Comparison of ENCODE assay signal across 15 cellular contexts in genomic region chr11:111308140-111308539, GRCh38. TPM values are rescaled to one million over a fixed set of nuclear protein-coding genes. Genes with fewer than 3 reads are reported as not detected.
A peak's percentile ranks its signal among the peaks of the same experiment; 100 is the strongest.
DNase-seq lines count a peak whose midpoint lies in the region; ATAC-seq and TF ChIP-seq lines count a peak whose summit lies in the region.
"Had no signal": no experiment of that assay in that cellular context is flagged by ENCODE, and none has a peak within 500 bp of the region (broad histone marks: within the 10 kb centered on the region; RNA-seq: fewer than 3 reads in every experiment).

No MANE protein-coding gene starts in this region.

- 21% methylated on average over 7 of the region's 7 CpGs for WGBS in liver

- no peak overlapping the region for H3K4me3 Mint-ChIP-seq in GM23338

- no peaks in the 10 kb centered on the region for H3K27me3 ChIP-seq in liver (ENCODE audit: control insufficient read depth in 4 of 4, insufficient read depth in 4 of 4, low read length in 3 of 4)
- no peaks in the 10 kb centered on the region for H3K27me3 ChIP-seq in GM23338 (ENCODE audit: insufficient read depth)

- peak; percentile 91 for DNase-seq in DMS 273 treated with DMSO at 0.1 percent for 48 hours (lab: John Stamatoyannopoulos, UW)
- peak; percentile 60 for DNase-seq in NCI-H1694 (lab: John Stamatoyannopoulos, UW)
- DNase-seq in NCI-H748 treated with DMSO at 0.1 percent for 48 hours (lab: John Stamatoyannopoulos, UW) = peak; percentile 21
- DNase-seq in MV-4-11 (lab: John Stamatoyannopoulos, UW) = no peak
- DNase-seq in GM23338 (ENCODE audit: low spot score) = no peak
- DNase-seq in NOMO-1 (lab: John Stamatoyannopoulos, UW; ENCODE audit: unreplicated experiment in 2 of 2) = no peak
- no peak for DNase-seq in stimulated activated CD4-positive, alpha-beta T cell treated with anti-CD3 and anti-CD28 coated beads, Interleukin-4, amount 100 ng/mL, for 4 hours
- DNase-seq: activated CD4-positive, alpha-beta T cell treated with anti-CD3 and anti-CD28 coated beads for 48 hours; activated effector memory CD4-positive, alpha-beta T cell treated with anti-CD3 and anti-CD28 coated beads, Interleukin-2, amount 50 U/mL, for 16 hours; NCI-H226; stimulated activated CD4-positive, alpha-beta T cell treated with anti-CD3 and anti-CD28 coated beads, Interleukin-15, amount 100 ng/mL, for 24 hours had no signal

- H3K4me3 ChIP-seq in liver (ENCODE audit: low read depth in 1 of 3, low read length in 3 of 3) = no peak overlapping the region
- H3K4me3 ChIP-seq in GM23338 = no peak overlapping the region

- H3F3A ChIP-seq in GM23338 (replicated peaks; ENCODE audit: low read depth) = no peaks in the 10 kb centered on the region

- no peaks in the 10 kb centered on the region for H3K79me2 ChIP-seq in GM23338 (replicated peaks; ENCODE audit: insufficient read depth)

- H2AFZ ChIP-seq in GM23338 = no peak overlapping the region

- TF ChIP-seq RAD21 in liver (IDR thresholded peaks at IDR 0.05) = peak; percentile 43 to 58

- no peak overlapping the region for H3K27ac Mint-ChIP-seq in GM23338

- no peaks in the 10 kb centered on the region for H3K36me3 ChIP-seq in liver (ENCODE audit: control insufficient read depth in 4 of 4, insufficient read depth in 3 of 4, low read depth in 1 of 4, low read length in 3 of 4)
- H3K36me3 ChIP-seq in GM23338 (ENCODE audit: insufficient read depth) = no peaks in the 10 kb centered on the region

- H3K9me3 Mint-ChIP-seq in GM23338 = no peaks in the 10 kb centered on the region

- H3K4me1 ChIP-seq in liver (ENCODE audit: control insufficient read depth in 4 of 4, insufficient read depth in 4 of 4, low read length in 3 of 4) (peaks cover 2 to 18% (median 14%) of the 10 kb centered on the region in 4 donors), GM23338 (ENCODE audit: insufficient read depth) (peaks cover 3% of the 10 kb centered on the region)

- H3K9ac ChIP-seq in liver (ENCODE audit: low read depth in 1 of 2, low read length in 2 of 2) = no peak overlapping the region

- TF ChIP-seq CTCF in liver (IDR thresholded peaks at IDR 0.05; ENCODE audit: low read depth, low read length, missing input control) = no peak
- TF ChIP-seq CTCF in GM23338 (conservative IDR thresholded peaks at IDR 0.05; ENCODE audit: low read depth in 2 of 2) = no peak

- H3K27ac ChIP-seq in liver (ENCODE audit: low read depth in 1 of 2, low read length in 2 of 2) = no peak overlapping the region
- no peak overlapping the region for H3K27ac ChIP-seq in GM23338 (ENCODE audit: low read depth)

- peaks cover 12% of the 10 kb centered on the region; the same call in 2 of the 3 replicates for H3K4me1 Mint-ChIP-seq in GM23338

- H3K9me3 ChIP-seq in liver (ENCODE audit: control insufficient read depth in 4 of 4, low read length in 3 of 4) = no peaks in the 10 kb centered on the region

- H3K27me3 Mint-ChIP-seq in GM23338 (ENCODE audit: insufficient read depth, low read depth, poor library complexity) = peaks cover 4% of the 10 kb centered on the region

- H3K9me2 ChIP-seq in GM23338 (ENCODE audit: insufficient read depth) = no peaks in the 10 kb centered on the region

- ATAC-seq in GM23338 = no peak

- H3K36me3 Mint-ChIP-seq in GM23338 (ENCODE audit: low read depth) = no peaks in the 10 kb centered on the region

- no peak overlapping the region for H3K4me2 ChIP-seq in GM23338

- no peaks in the 10 kb centered on the region for H4K20me1 ChIP-seq in GM23338 (replicated peaks; ENCODE audit: insufficient read depth)

TF ChIP-seq in liver, 16 proteins besides CTCF, POLR2A, EP300 and RAD21 (continues in another document):
- peak; percentile 92 for TF ChIP-seq SP1 (IDR thresholded peaks at IDR 0.05)
- peak; percentile 95 to 97 for TF ChIP-seq HNF4A (conservative IDR thresholded peaks at IDR 0.05)
- TF ChIP-seq JUND (IDR thresholded peaks at IDR 0.05) = no peak
- TF ChIP-seq TAF1 (conservative IDR thresholded peaks at IDR 0.05) = no peak
- no peak for TF ChIP-seq NR2F2 (IDR thresholded peaks at IDR 0.05)
- peak; percentile 63 to 65 for TF ChIP-seq RXRA (IDR thresholded peaks at IDR 0.05)
- no peak for TF ChIP-seq ZBTB33 (IDR thresholded peaks at IDR 0.05)
- peak; percentile 53 for TF ChIP-seq YY1 (IDR thresholded peaks at IDR 0.05)
- peak; percentile 54 for TF ChIP-seq MAX (IDR thresholded peaks at IDR 0.05)
- TF ChIP-seq, protein P1, sequence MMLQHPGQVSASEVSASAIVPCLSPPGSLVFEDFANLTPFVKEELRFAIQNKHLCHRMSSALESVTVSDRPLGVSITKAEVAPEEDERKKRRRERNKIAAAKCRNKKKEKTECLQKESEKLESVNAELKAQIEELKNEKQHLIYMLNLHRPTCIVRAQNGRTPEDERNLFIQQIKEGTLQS (IDR thresholded peaks at IDR 0.05) = no peak
- peak; percentile 86 for TF ChIP-seq HNF4G (IDR thresholded peaks at IDR 0.05)
- TF ChIP-seq FOXA2 (IDR thresholded peaks at IDR 0.05) = no peak
- no peak for TF ChIP-seq FOXA1 (IDR thresholded peaks at IDR 0.05)
- no peak for TF ChIP-seq GABPA (IDR thresholded peaks at IDR 0.05 in 1 of 2, conservative IDR thresholded peaks at IDR 0.05 in 1 of 2)

TF ChIP-seq in GM23338, 12 proteins besides CTCF, POLR2A, EP300 and RAD21:
- TF ChIP-seq STAT1 (IDR thresholded peaks at IDR 0.05; ENCODE audit: unreplicated experiment) = no peak
- TF ChIP-seq POLR2AphosphoS5 (IDR thresholded peaks at IDR 0.05; ENCODE audit: low read depth) = no peak
- TF ChIP-seq NANOG (IDR thresholded peaks at IDR 0.05; ENCODE audit: borderline replicate concordance) = no peak
- no peak for TF ChIP-seq EZH2phosphoT487 (IDR thresholded peaks at IDR 0.05; ENCODE audit: unreplicated experiment)
- no peak for TF ChIP-seq ZNF114 (CRISPR knock-in tag; IDR thresholded peaks at IDR 0.05)
- TF ChIP-seq, protein P2, sequence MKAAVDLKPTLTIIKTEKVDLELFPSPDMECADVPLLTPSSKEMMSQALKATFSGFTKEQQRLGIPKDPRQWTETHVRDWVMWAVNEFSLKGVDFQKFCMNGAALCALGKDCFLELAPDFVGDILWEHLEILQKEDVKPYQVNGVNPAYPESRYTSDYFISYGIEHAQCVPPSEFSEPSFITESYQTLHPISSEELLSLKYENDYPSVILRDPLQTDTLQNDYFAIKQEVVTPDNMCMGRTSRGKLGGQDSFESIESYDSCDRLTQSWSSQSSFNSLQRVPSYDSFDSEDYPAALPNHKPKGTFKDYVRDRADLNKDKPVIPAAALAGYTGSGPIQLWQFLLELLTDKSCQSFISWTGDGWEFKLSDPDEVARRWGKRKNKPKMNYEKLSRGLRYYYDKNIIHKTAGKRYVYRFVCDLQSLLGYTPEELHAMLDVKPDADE (IDR thresholded peaks at IDR 0.05) = no peak
TF ChIP-seq in GM23338: peak in this region for 0.

RNA-seq across cellular contexts. Expression of gene POU2AF3, which starts 9.8 kb away (rescaled TPM):
- under 1 TPM; 0.17 to 0.65 TPM for total RNA-seq in liver
- polyA plus RNA-seq in liver = under 1 TPM; 0.33 to 0.68 TPM
- 2.7 and 5.2 TPM in 2 replicates for total RNA-seq in GM23338 (2014; rRNA removed; shearing (Covaris generic))
- polyA plus RNA-seq in GM23338 (2016; fragmentation: Nextera tagmentation; extraction: Ambion mirVana) = 2.1 and 3.4 TPM in 2 replicates
- total RNA-seq: HT1080 had no signal
- polyA plus RNA-seq: BJ, neural cell had no signal

Comparison
In these comparisons a context has a peak if more than half of its experiments do, and no peak if none do; other contexts are left out.
1. DNase-seq: peak in DMS 273 treated with DMSO at 0.1 percent for 48 hours (single experiment), NCI-H1694 (single experiment) and NCI-H748 treated with DMSO at 0.1 percent for 48 hours (single experiment); none in MV-4-11 (single experiment), GM23338 (single experiment), NOMO-1 (0 of 2) and stimulated activated CD4-positive, alpha-beta T cell treated with anti-CD3 and anti-CD28 coated beads, Interleukin-4, amount 100 ng/mL, for 4 hours (0 of 2).